ENCODE assay signal across 30 cellular contexts in genomic region chr11:125468852-125469251, GRCh38.
"Had no signal": no experiment of that assay in that cellular context is flagged by ENCODE, and none has a peak within 500 bp of the region (broad histone marks: within the 10 kb centered on the region; RNA-seq: fewer than 3 reads in every experiment).

No MANE protein-coding gene starts in this region.

- DNase-seq: activated CD4-positive, alpha-beta memory T cell treated with anti-CD3 and anti-CD28 coated beads, Interleukin-2, amount 10 ng/mL, durations not matched to agents 7 days and 5 days; activated CD4-positive, alpha-beta T cell treated with anti-CD3 and anti-CD28 coated beads for 36 hours; activated CD4-positive, alpha-beta T cell treated with anti-CD3 and anti-CD28 coated beads, Interleukin-2, amount 50 U/mL, for 1 hour; activated CD4-positive, CD25-positive, alpha-beta regulatory T cell; activated gamma-delta T cell; activated naive CD4-positive, alpha-beta T cell treated with anti-CD3 and anti-CD28 coated beads for 36 hours; activated naive CD8-positive, alpha-beta T cell treated with anti-CD3 and anti-CD28 coated beads for 36 hours; activated T-cell treated with anti-CD3 and anti-CD28 coated beads for 4 hours; activated T-cell treated with anti-CD3 and anti-CD28 coated beads, Interleukin-2, amount 50 U/mL, for 48 hours; anterior cingulate cortex; central memory CD4-positive, alpha-beta T cell; Kasumi-1; KBM-7; NCI-H1105 treated with DMSO at 0.1 percent for 48 hours; NCI-H1436 treated with DMSO at 0.1 percent for 48 hours; NCI-H187; NCI-H2081; NCI-H510A treated with DMSO at 0.1 percent for 48 hours; NCI-H69; NK-92 treated with Interleukin-12 subunit alpha and Interleukin-12 subunit beta, amount 100 ng/mL, for 24 hours; OCI-M1; RPMI8226; T-cell; T-helper 2 cell; T1000 had no signal

- H3K27ac ChIP-seq: SK-N-MC, VCaP had no signal

- H3K4me3 ChIP-seq: SK-N-MC had no signal

- ATAC-seq: activated CD4-positive, alpha-beta T cell treated with anti-CD3 and anti-CD28 coated beads for 36 hours; activated T-helper 17 cell treated with anti-CD3 and anti-CD28 coated beads, Interleukin-2, amount 50 U/mL, for 72 hours; Panc1; Right ventricle myocardium inferior; T-cell had no signal
